ENCODE assay signal across 1 cellular context in the genomic region with DNA sequence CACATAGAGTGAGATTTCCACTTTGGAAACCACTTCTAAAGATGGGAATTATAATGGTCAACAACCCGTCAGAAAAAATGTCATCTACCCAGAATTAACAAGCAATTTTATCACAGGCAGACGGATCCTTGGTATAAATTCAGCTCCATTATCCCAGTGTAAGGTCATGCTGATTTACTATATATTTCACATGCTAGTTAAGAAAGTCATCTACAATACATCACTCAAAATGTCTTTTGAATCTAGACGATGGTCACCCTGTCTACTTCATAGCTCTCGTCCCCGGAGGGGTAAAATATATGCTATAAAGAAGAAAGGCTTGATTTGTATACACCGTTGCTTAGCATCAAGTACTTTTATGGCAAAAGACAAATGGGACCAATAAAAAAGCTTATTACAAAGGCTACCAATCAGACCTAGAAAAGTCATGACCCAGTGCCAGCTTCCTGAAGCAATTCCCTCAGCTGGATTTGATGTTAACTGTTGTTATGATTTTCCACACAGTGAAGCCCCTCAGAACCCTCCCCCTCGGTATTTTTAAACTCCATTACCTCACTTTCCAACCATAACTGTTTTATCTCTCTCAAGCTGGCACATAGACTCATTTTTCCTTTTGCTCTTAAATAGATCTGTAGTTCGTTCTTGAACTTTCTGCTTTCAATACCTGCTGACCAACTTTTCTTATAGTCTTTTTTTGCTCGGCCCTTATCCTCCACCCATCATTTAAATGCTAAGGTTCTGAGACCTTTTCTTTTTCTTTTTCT.
TF ChIP-seq lines count a peak whose summit lies in the region.

No MANE protein-coding gene starts in this region.

TF ChIP-seq in HEK293, 187 proteins besides CTCF, POLR2A, EP300 and RAD21 (continued from another document and continues in another):
- TF ChIP-seq, protein P1, sequence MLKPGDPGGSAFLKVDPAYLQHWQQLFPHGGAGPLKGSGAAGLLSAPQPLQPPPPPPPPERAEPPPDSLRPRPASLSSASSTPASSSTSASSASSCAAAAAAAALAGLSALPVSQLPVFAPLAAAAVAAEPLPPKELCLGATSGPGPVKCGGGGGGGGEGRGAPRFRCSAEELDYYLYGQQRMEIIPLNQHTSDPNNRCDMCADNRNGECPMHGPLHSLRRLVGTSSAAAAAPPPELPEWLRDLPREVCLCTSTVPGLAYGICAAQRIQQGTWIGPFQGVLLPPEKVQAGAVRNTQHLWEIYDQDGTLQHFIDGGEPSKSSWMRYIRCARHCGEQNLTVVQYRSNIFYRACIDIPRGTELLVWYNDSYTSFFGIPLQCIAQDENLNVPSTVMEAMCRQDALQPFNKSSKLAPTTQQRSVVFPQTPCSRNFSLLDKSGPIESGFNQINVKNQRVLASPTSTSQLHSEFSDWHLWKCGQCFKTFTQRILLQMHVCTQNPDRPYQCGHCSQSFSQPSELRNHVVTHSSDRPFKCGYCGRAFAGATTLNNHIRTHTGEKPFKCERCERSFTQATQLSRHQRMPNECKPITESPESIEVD (tag by site-specific recombination; IDR thresholded peaks at IDR 0.05), result peak; percentile 74
- TF ChIP-seq ZNF112 (tag by site-specific recombination; IDR thresholded peaks at IDR 0.05) (no peak), IKZF3 (tag by site-specific recombination; IDR thresholded peaks at IDR 0.05) (peak; percentile 57; the same call in 1 of the 2 replicates), YY2 (tag by site-specific recombination; IDR thresholded peaks at IDR 0.05) (no peak), KLF10 (tag by site-specific recombination; IDR thresholded peaks at IDR 0.05) (no peak), ZFP3 (tag by site-specific recombination; IDR thresholded peaks at IDR 0.05; ENCODE audit: low read depth) (no peak), ZNF132 (tag by site-specific recombination; IDR thresholded peaks at IDR 0.05; ENCODE audit: borderline replicate concordance) (no peak), ZNF266 (tag by site-specific recombination; IDR thresholded peaks at IDR 0.05; ENCODE audit: low read depth) (no peak), ZNF843 (tag by site-specific recombination; IDR thresholded peaks at IDR 0.05) (peak; percentile 83; the same call in 1 of the 2 replicates), ZNF555 (tag by site-specific recombination; conservative IDR thresholded peaks at IDR 0.05) (no peak), ZNF561 (tag by site-specific recombination; IDR thresholded peaks at IDR 0.05; ENCODE audit: borderline replicate concordance) (peak; percentile 66; the same call in 1 of the 2 replicates), ZNF114 (tag by site-specific recombination; IDR thresholded peaks at IDR 0.05) (no peak), GLIS1 (tag by site-specific recombination; IDR thresholded peaks at IDR 0.05) (no peak), ZNF223 (tag by site-specific recombination; IDR thresholded peaks at IDR 0.05) (no peak), ZNF747 (tag by site-specific recombination; IDR thresholded peaks at IDR 0.05) (no peak), FEZF1 (tag by site-specific recombination; IDR thresholded peaks at IDR 0.05) (peak; percentile 85), ZNF624 (tag by site-specific recombination; IDR thresholded peaks at IDR 0.05) (no peak), GLI4 (tag by site-specific recombination; IDR thresholded peaks at IDR 0.05) (no peak), ZNF629 (tag by site-specific recombination; IDR thresholded peaks at IDR 0.05) (no peak), ZNF169 (tag by site-specific recombination; IDR thresholded peaks at IDR 0.05) (no peak), ZNF670 (tag by site-specific recombination; IDR thresholded peaks at IDR 0.05; ENCODE audit: low read depth) (no peak), RBAK (tag by site-specific recombination; IDR thresholded peaks at IDR 0.05) (no peak), OSR2 (tag by site-specific recombination; IDR thresholded peaks at IDR 0.05) (peak; percentile 86), ZFP37 (tag by site-specific recombination; IDR thresholded peaks at IDR 0.05) (no peak), ZNF426 (tag by site-specific recombination; IDR thresholded peaks at IDR 0.05) (no peak), TRIM28 (IDR thresholded peaks at IDR 0.05; ENCODE audit: borderline replicate concordance, low read length) (no peak), ZNF335 (tag by site-specific recombination; conservative IDR thresholded peaks at IDR 0.05) (no peak), ZNF10 (tag by site-specific recombination; IDR thresholded peaks at IDR 0.05) (no peak), GLI2 (tag by site-specific recombination; IDR thresholded peaks at IDR 0.05; ENCODE audit: borderline replicate concordance, low read depth) (no peak), ZNF785 (tag by site-specific recombination; IDR thresholded peaks at IDR 0.05) (no peak), KLF1 (tag by site-specific recombination; IDR thresholded peaks at IDR 0.05) (no peak)
- TF ChIP-seq, protein P2, sequence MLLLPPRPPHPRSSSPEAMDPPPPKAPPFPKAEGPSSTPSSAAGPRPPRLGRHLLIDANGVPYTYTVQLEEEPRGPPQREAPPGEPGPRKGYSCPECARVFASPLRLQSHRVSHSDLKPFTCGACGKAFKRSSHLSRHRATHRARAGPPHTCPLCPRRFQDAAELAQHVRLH (tag by site-specific recombination; IDR thresholded peaks at IDR 0.05), result 0 out of 2 replicates have a peak, but pooled peaks have one; percentile 8
- TF ChIP-seq, protein P3, sequence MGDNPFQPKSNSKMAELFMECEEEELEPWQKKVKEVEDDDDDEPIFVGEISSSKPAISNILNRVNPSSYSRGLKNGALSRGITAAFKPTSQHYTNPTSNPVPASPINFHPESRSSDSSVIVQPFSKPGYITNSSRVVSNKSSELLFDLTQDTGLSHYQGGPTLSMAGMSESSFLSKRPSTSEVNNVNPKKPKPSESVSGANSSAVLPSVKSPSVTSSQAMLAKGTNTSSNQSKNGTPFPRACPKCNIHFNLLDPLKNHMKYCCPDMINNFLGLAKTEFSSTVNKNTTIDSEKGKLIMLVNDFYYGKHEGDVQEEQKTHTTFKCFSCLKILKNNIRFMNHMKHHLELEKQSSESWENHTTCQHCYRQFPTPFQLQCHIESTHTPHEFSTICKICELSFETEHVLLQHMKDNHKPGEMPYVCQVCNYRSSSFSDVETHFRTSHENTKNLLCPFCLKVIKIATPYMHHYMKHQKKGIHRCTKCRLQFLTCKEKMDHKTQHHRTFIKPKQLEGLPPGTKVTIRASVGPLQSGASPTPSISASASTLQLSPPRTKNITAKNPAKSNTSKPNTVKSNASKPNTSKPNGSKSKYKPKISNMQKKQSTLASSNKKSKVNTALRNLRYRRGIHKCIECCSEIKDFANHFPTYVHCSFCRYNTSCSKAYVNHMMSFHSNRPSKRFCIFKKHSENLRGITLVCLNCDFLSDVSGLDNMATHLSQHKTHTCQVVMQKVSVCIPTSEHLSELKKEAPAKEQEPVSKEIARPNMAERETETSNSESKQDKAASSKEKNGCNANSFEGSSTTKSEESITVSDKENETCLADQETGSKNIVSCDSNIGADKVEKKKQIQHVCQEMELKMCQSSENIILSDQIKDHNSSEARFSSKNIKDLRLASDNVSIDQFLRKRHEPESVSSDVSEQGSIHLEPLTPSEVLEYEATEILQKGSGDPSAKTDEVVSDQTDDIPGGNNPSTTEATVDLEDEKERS (tag by site-specific recombination; IDR thresholded peaks at IDR 0.05), result no peak
- TF ChIP-seq, protein P4, sequence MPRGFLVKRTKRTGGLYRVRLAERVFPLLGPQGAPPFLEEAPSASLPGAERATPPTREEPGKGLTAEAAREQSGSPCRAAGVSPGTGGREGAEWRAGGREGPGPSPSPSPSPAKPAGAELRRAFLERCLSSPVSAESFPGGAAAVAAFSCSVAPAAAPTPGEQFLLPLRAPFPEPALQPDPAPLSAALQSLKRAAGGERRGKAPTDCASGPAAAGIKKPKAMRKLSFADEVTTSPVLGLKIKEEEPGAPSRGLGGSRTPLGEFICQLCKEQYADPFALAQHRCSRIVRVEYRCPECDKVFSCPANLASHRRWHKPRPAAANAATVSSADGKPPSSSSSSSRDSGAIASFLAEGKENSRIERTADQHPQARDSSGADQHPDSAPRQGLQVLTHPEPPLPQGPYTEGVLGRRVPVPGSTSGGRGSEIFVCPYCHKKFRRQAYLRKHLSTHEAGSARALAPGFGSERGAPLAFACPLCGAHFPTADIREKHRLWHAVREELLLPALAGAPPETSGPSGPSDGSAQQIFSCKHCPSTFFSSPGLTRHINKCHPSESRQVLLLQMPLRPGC (tag by site-specific recombination; IDR thresholded peaks at IDR 0.05), result no peak
- TF ChIP-seq, protein P5, sequence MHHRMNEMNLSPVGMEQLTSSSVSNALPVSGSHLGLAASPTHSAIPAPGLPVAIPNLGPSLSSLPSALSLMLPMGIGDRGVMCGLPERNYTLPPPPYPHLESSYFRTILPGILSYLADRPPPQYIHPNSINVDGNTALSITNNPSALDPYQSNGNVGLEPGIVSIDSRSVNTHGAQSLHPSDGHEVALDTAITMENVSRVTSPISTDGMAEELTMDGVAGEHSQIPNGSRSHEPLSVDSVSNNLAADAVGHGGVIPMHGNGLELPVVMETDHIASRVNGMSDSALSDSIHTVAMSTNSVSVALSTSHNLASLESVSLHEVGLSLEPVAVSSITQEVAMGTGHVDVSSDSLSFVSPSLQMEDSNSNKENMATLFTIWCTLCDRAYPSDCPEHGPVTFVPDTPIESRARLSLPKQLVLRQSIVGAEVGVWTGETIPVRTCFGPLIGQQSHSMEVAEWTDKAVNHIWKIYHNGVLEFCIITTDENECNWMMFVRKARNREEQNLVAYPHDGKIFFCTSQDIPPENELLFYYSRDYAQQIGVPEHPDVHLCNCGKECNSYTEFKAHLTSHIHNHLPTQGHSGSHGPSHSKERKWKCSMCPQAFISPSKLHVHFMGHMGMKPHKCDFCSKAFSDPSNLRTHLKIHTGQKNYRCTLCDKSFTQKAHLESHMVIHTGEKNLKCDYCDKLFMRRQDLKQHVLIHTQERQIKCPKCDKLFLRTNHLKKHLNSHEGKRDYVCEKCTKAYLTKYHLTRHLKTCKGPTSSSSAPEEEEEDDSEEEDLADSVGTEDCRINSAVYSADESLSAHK (tag by site-specific recombination; IDR thresholded peaks at IDR 0.05), result peak; percentile 54; the same call in 1 of the 2 replicates
- TF ChIP-seq, protein P6, sequence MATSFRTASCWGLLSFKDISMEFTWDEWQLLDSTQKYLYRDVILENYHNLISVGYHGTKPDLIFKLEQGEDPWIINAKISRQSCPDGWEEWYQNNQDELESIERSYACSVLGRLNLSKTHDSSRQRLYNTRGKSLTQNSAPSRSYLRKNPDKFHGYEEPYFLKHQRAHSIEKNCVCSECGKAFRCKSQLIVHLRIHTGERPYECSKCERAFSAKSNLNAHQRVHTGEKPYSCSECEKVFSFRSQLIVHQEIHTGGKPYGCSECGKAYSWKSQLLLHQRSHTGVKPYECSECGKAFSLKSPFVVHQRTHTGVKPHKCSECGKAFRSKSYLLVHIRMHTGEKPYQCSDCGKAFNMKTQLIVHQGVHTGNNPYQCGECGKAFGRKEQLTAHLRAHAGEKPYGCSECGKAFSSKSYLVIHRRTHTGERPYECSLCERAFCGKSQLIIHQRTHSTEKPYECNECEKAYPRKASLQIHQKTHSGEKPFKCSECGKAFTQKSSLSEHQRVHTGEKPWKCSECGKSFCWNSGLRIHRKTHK (tag by site-specific recombination; IDR thresholded peaks at IDR 0.05), result no peak
- TF ChIP-seq, protein P7, sequence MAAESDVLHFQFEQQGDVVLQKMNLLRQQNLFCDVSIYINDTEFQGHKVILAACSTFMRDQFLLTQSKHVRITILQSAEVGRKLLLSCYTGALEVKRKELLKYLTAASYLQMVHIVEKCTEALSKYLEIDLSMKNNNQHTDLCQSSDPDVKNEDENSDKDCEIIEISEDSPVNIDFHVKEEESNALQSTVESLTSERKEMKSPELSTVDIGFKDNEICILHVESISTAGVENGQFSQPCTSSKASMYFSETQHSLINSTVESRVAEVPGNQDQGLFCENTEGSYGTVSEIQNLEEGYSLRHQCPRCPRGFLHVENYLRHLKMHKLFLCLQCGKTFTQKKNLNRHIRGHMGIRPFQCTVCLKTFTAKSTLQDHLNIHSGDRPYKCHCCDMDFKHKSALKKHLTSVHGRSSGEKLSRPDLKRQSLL (tag by site-specific recombination; IDR thresholded peaks at IDR 0.05), result 0 out of 2 replicates have a peak, but pooled peaks have one; percentile 6
- TF ChIP-seq, protein P8, sequence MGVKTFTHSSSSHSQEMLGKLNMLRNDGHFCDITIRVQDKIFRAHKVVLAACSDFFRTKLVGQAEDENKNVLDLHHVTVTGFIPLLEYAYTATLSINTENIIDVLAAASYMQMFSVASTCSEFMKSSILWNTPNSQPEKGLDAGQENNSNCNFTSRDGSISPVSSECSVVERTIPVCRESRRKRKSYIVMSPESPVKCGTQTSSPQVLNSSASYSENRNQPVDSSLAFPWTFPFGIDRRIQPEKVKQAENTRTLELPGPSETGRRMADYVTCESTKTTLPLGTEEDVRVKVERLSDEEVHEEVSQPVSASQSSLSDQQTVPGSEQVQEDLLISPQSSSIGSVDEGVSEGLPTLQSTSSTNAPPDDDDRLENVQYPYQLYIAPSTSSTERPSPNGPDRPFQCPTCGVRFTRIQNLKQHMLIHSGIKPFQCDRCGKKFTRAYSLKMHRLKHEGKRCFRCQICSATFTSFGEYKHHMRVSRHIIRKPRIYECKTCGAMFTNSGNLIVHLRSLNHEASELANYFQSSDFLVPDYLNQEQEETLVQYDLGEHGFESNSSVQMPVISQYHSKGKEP (tag by site-specific recombination; IDR thresholded peaks at IDR 0.05), result 0 out of 2 replicates have a peak, but pooled peaks have one; percentile 10
- TF ChIP-seq, protein P9, sequence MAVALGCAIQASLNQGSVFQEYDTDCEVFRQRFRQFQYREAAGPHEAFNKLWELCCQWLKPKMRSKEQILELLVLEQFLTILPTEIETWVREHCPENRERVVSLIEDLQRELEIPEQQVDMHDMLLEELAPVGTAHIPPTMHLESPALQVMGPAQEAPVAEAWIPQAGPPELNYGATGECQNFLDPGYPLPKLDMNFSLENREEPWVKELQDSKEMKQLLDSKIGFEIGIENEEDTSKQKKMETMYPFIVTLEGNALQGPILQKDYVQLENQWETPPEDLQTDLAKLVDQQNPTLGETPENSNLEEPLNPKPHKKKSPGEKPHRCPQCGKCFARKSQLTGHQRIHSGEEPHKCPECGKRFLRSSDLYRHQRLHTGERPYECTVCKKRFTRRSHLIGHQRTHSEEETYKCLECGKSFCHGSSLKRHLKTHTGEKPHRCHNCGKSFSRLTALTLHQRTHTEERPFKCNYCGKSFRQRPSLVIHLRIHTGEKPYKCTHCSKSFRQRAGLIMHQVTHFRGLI (tag by site-specific recombination; IDR thresholded peaks at IDR 0.05), result no peak
- TF ChIP-seq, protein P10, sequence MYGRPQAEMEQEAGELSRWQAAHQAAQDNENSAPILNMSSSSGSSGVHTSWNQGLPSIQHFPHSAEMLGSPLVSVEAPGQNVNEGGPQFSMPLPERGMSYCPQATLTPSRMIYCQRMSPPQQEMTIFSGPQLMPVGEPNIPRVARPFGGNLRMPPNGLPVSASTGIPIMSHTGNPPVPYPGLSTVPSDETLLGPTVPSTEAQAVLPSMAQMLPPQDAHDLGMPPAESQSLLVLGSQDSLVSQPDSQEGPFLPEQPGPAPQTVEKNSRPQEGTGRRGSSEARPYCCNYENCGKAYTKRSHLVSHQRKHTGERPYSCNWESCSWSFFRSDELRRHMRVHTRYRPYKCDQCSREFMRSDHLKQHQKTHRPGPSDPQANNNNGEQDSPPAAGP (tag by site-specific recombination; IDR thresholded peaks at IDR 0.05), result no peak
